ENCODE assay signal across 8 cellular contexts in the genomic region with DNA sequence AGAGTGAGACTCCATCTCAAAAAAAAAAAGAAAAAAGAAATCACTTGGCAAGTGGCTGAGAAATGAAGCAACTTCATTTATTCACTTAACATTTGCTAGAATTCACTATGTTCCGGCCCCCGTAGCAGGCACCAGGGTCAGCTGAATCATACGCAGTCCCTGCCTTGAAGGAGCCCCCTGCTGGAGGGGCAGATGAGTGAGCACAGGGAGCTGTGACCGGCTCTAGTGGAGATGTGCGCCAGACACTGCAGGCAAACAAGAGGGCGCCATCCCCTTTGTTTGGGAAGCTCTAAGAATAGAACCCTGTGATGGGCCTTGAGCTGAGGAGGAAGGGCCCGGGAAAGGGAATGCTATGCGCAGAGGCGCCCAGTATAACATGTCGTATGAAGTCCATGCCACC. TPM values are rescaled to one million over a fixed set of nuclear protein-coding genes. Genes with fewer than 3 reads are reported as not detected.
A peak's percentile ranks its signal among the peaks of the same experiment; 100 is the strongest.
DNase-seq lines count a peak whose midpoint lies in the region; ATAC-seq and TF ChIP-seq lines count a peak whose summit lies in the region.

No MANE protein-coding gene starts in this region.

- no peak overlapping the region for H3K4me3 ChIP-seq in cardiac fibroblast (replicated peaks in 1 of 2; ENCODE audit: low read depth in 2 of 2, low read length in 2 of 2)

- H3K4me3 Mint-ChIP-seq in neural crest cell = no peak overlapping the region

- peak in 2 of 3 experiments; percentile 4 to 5 for DNase-seq in NCI-H1417 (lab: John Stamatoyannopoulos, UW)
- DNase-seq in NCI-H1417 treated with DMSO at 0.1 percent for 48 hours (lab: John Stamatoyannopoulos, UW) = no peak
- DNase-seq in NCI-H1694 treated with DMSO at 0.1 percent for 48 hours (lab: John Stamatoyannopoulos, UW) = peak; percentile 6
- peak; percentile 24 to 32 for DNase-seq in cardiac fibroblast (ENCODE audit: low read depth in 2 of 2)
- peak; percentile 12 for DNase-seq in neural crest cell (ENCODE audit: low read depth, low spot score)
- no peak for DNase-seq in NOMO-1 treated with DMSO at 0.1 percent for 48 hours (lab: John Stamatoyannopoulos, UW; ENCODE audit: unreplicated experiment)
- no peak for DNase-seq in anterior cingulate cortex (lab: John Stamatoyannopoulos, UW)

- peaks cover 7% of the 10 kb centered on the region for H3K36me3 Mint-ChIP-seq in neural crest cell (ENCODE audit: low read depth)

- peaks cover 6% of the 10 kb centered on the region for H3K4me1 Mint-ChIP-seq in neural crest cell

- H3K9me3 Mint-ChIP-seq in neural crest cell = no peaks in the 10 kb centered on the region

- no peaks in the 10 kb centered on the region for H3K27me3 Mint-ChIP-seq in neural crest cell (ENCODE audit: low read depth)

- peak; percentile 37 for TF ChIP-seq CTCF in cardiac fibroblast (IDR thresholded peaks at IDR 0.05; ENCODE audit: low read depth, low read length)
- peak; percentile 36 for TF ChIP-seq CTCF in neural crest cell (conservative IDR thresholded peaks at IDR 0.05)

- ATAC-seq in GM19455 (IDR thresholded peaks at IDR 0.05; ENCODE audit: unreplicated experiment) = no peak

- H3K27ac Mint-ChIP-seq in neural crest cell (ENCODE audit: unreplicated experiment) = peak overlapping the region; percentile 27

RNA-seq across cellular contexts. Expression of a gene that starts 20.2 kb away (rescaled TPM):
- total RNA-seq in neural crest cell = 54.6 and 57.5 TPM in 2 replicates

RNA-seq across cellular contexts. Expression of a gene that starts 44.5 kb away (rescaled TPM):
- total RNA-seq in neural crest cell = 71.8 and 76.4 TPM in 2 replicates

Comparison
In these comparisons a context has a peak if more than half of its experiments do, and no peak if none do; other contexts are left out.
1. DNase-seq: peak in NCI-H1417 (2 of 3), NCI-H1694 treated with DMSO at 0.1 percent for 48 hours (single experiment), cardiac fibroblast (2 of 2) and neural crest cell (single experiment); none in NCI-H1417 treated with DMSO at 0.1 percent for 48 hours (single experiment), NOMO-1 treated with DMSO at 0.1 percent for 48 hours (single experiment) and anterior cingulate cortex (0 of 58).